ENCODE assay signal across 8 cellular contexts in the genomic region with DNA sequence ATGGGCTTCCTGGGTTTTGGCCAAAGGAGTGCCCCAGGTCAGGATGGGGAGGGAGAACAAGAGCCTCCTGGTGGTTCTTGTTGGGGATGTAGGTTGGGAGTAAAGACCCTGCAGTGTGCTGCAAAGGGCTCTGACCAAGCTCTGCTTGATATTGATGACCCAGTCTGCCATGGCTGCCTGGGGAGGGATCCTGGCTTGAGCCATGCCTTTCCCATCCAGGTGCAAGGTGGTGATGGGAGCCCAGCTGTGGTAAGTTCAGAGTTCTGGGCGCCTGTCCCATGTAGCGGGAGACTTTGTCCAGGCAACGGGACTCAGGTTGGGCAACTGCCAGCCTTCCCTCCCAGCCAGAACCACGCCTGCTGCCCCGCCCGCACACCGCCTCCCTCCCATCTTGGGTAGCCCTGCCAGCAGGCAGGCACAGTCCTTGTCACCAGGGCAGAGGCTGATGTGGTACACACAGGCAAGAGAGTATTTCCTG. TPM values are rescaled to one million over a fixed set of nuclear protein-coding genes. Genes with fewer than 3 reads are reported as not detected.
DNase-seq lines count a peak whose midpoint lies in the region; ATAC-seq and TF ChIP-seq lines count a peak whose summit lies in the region.

No MANE protein-coding gene starts in this region.

- no peak overlapping the region for H2BK15ac ChIP-seq in neuronal stem cell (ENCODE audit: low read length)

- H2BK120ac ChIP-seq in neuronal stem cell (ENCODE audit: low read depth, low read length), result no peak overlapping the region

- no peaks in the 10 kb centered on the region for H3K9me3 ChIP-seq in SK-N-SH
- H3K9me3 ChIP-seq in neuronal stem cell (replicated peaks in 1 of 2; ENCODE audit: control insufficient read depth in 2 of 2, insufficient read depth in 1 of 2, low read depth in 1 of 2, low read length in 2 of 2), result no peaks in the 10 kb centered on the region

- H3K23ac ChIP-seq in neuronal stem cell (ENCODE audit: low read depth, low read length, poor library complexity), result no peak overlapping the region

- H3K4me3 Mint-ChIP-seq in activated B cell treated with CpG ODN at 0.5 μM for 24 hours, result peak overlapping the region; percentile 95

- H3K27ac ChIP-seq in SK-N-SH (ENCODE audit: low read depth in 2 of 2, low read length in 1 of 2), result peak overlapping the region; percentile 60 to 90
- peak overlapping the region; percentile 75 for H3K27ac ChIP-seq in neuronal stem cell (replicated peaks; ENCODE audit: low read length)

- no peaks in the 10 kb centered on the region for H3K9me3 Mint-ChIP-seq in activated B cell treated with CpG ODN at 0.5 μM for 24 hours

- no peak overlapping the region for H4K8ac ChIP-seq in neuronal stem cell (ENCODE audit: low read depth, low read length)

- DNase-seq in SK-N-SH (no peak), activated B cell treated with CpG ODN at 0.5 μM for 24 hours (no peak), fibroblast of the aortic adventitia (ENCODE audit: low read depth) (peak; percentile 44), neuronal stem cell (ENCODE audit: low spot score) (no peak), NCI-H128 (lab: John Stamatoyannopoulos, UW; ENCODE audit: unreplicated experiment) (no peak)

- no peak for TF ChIP-seq RAD21 in SK-N-SH (IDR thresholded peaks at IDR 0.05; ENCODE audit: low read length)

- CTCF ChIA-PET in SK-N-SH (lab: Yijun Ruan, JAX), result interaction anchor here (0.6 to 61.6 kb wide), 6 partner anchors 6 to 200 kb away, joined by 3 to 1375 read pairs (median 218); a partner anchor contains a TSS
- CTCF ChIA-PET in activated B cell treated with CpG ODN at 0.5 μM for 24 hours (lab: Charles Lee), result interaction anchor here (10.5 kb wide), 1 partner anchor 11 kb away, joined by 76 read pairs; no protein-coding TSS in a partner anchor

- WGBS in SK-N-SH (ENCODE audit: low lambda C conversion rate), result 76% methylated on average over 6 of the region's 7 CpGs
- WGBS in neuronal stem cell (ENCODE audit: extremely low coverage in 2 of 2, insufficient read length in 2 of 2, insufficient replicate concordance in 1 of 2), 2 donors, result no CpG with 5 or more reads among the region's 7 CpGs

- peak overlapping the region; percentile 82 to 98 for H3K4me3 ChIP-seq in SK-N-SH (ENCODE audit: low read depth in 2 of 2, low read length in 1 of 2)
- H3K4me3 ChIP-seq in fibroblast of the aortic adventitia (ENCODE audit: low read depth, low read length), result peak overlapping the region; percentile 93
- peak overlapping the region; percentile 90 to 94 for H3K4me3 ChIP-seq in neuronal stem cell (ENCODE audit: low read length in 2 of 2)

- no peaks in the 10 kb centered on the region for H3K9me2 ChIP-seq in SK-N-SH

- peak overlapping the region; percentile 95 for H3K9ac ChIP-seq in SK-N-SH
- peak overlapping the region; percentile 88 for H3K9ac ChIP-seq in neuronal stem cell (ENCODE audit: low read depth, low read length, poor library complexity)

- H2BK5ac ChIP-seq in neuronal stem cell (ENCODE audit: low read length), result no peak overlapping the region

- H3K79me1 ChIP-seq in neuronal stem cell (ENCODE audit: low read depth, low read length), result peaks cover 11% of the 10 kb centered on the region

- no peaks in the 10 kb centered on the region for H3K27me3 Mint-ChIP-seq in activated B cell treated with CpG ODN at 0.5 μM for 24 hours

- H3K79me2 ChIP-seq in SK-N-SH (ENCODE audit: insufficient read depth), result peaks cover 76% of the 10 kb centered on the region

- H3F3A ChIP-seq in SK-N-SH (replicated peaks; ENCODE audit: insufficient read depth), result peaks cover 13% of the 10 kb centered on the region

- intact Hi-C loops in activated B cell treated with CpG ODN at 0.5 μM for 24 hours (cut with micrococcal nuclease), result loop anchor here (1.0 to 10.0 kb wide), 3 partner anchors 8 to 434 kb away; a partner anchor contains a TSS

- peak overlapping the region; percentile 14 for H2BK12ac ChIP-seq in neuronal stem cell (ENCODE audit: low read length)

- no peak overlapping the region for H3K4ac ChIP-seq in neuronal stem cell (ENCODE audit: low read length)

- H3K4me1 Mint-ChIP-seq in activated B cell treated with CpG ODN at 0.5 μM for 24 hours, result peaks cover 72% of the 10 kb centered on the region

- peaks cover 0 to 11% of the 10 kb centered on the region in 2 experiments for H3K36me3 ChIP-seq in SK-N-SH (replicated peaks in 1 of 2; ENCODE audit: control insufficient read depth in 1 of 2, insufficient read depth in 2 of 2, low read length in 1 of 2)
- H3K36me3 ChIP-seq in neuronal stem cell (replicated peaks in 1 of 2; ENCODE audit: control insufficient read depth in 2 of 2, insufficient read depth in 2 of 2, low read length in 2 of 2), result peaks cover 4 to 39% of the 10 kb centered on the region in 2 donors

- peaks cover 41% of the 10 kb centered on the region for H3K36me3 Mint-ChIP-seq in activated B cell treated with CpG ODN at 0.5 μM for 24 hours (ENCODE audit: low read depth)

- TF ChIP-seq CTCF in SK-N-SH (IDR thresholded peaks at IDR 0.05) (no peak), activated B cell treated with CpG ODN at 0.5 μM for 24 hours (IDR thresholded peaks at IDR 0.05) (no peak), fibroblast of the aortic adventitia (IDR thresholded peaks at IDR 0.05; ENCODE audit: insufficient read depth, low read length) (peak; percentile 16)

- H2AK5ac ChIP-seq in neuronal stem cell (ENCODE audit: low read depth, low read length), result peak overlapping the region; percentile 59

- POLR2A ChIA-PET in SK-N-SH (lab: Yijun Ruan, JAX) (interaction anchor here (0.6 to 1.0 kb wide), 3 partner anchors 21 to 42 kb away, joined by 3 read pairs; no protein-coding TSS in a partner anchor), activated B cell treated with CpG ODN at 0.5 μM for 24 hours (lab: Charles Lee) (interaction anchor here (1.0 to 5.6 kb wide), 4 partner anchors 9 to 99 kb away, joined by 4 to 47 read pairs (median 23); a partner anchor contains a TSS)

- H3K4me1 ChIP-seq in SK-N-SH (ENCODE audit: control insufficient read depth in 1 of 2, insufficient read depth in 2 of 2, low read depth in 1 of 2, low read length in 1 of 2) (peaks cover 8 to 26% of the 10 kb centered on the region in 2 experiments; a peak in 2 of 4 replicates), neuronal stem cell (ENCODE audit: control insufficient read depth in 2 of 2, insufficient read depth in 1 of 2, low read depth in 1 of 2, low read length in 2 of 2) (peaks cover 48 to 56% of the 10 kb centered on the region in 2 donors)

- peak overlapping the region; percentile 74 for H4K91ac ChIP-seq in neuronal stem cell (ENCODE audit: low read depth, low read length, poor library complexity)

- peak overlapping the region; percentile 5 for H3K18ac ChIP-seq in neuronal stem cell (ENCODE audit: low read length)

- peaks cover 58% of the 10 kb centered on the region for H4K20me1 ChIP-seq in SK-N-SH (ENCODE audit: insufficient read depth)

- H2AFZ ChIP-seq in SK-N-SH (ENCODE audit: low read depth) (no peak overlapping the region), neuronal stem cell (ENCODE audit: low read length) (no peak overlapping the region)

- H3K27ac Mint-ChIP-seq in activated B cell treated with CpG ODN at 0.5 μM for 24 hours, result peak overlapping the region; percentile 91

- TF ChIP-seq EP300 in SK-N-SH (IDR thresholded peaks at IDR 0.05; ENCODE audit: borderline replicate concordance in 1 of 2, low read depth in 1 of 2, low read length in 1 of 2), result no peak

- H3K27me3 ChIP-seq in SK-N-SH (ENCODE audit: insufficient read depth), result no peaks in the 10 kb centered on the region
- H3K27me3 ChIP-seq in neuronal stem cell (ENCODE audit: control insufficient read depth in 3 of 3, insufficient read depth in 3 of 3, low read depth in 1 of 3, low read length in 3 of 3), result no peaks in the 10 kb centered on the region

- peak overlapping the region; percentile 96 for H3K4me2 ChIP-seq in SK-N-SH
- peak overlapping the region; percentile 89 for H3K4me2 ChIP-seq in neuronal stem cell (ENCODE audit: insufficient read depth, low read length, poor library complexity, severe bottlenecking)

- ATAC-seq in SK-N-SH treated with all-trans-retinoic acid at 6 μM for 48 hours (no peak), activated B cell treated with CpG ODN at 0.5 μM for 24 hours (ENCODE audit: low read depth) (no peak), HG03342 (IDR thresholded peaks at IDR 0.05; ENCODE audit: unreplicated experiment) (no peak), HG03460 (IDR thresholded peaks at IDR 0.05; ENCODE audit: unreplicated experiment) (no peak)

- H3K14ac ChIP-seq in neuronal stem cell (ENCODE audit: low read length), result peak overlapping the region; percentile 10

RNA-seq across cellular contexts. Expression of a gene that starts 2.6 kb away (rescaled TPM):
- polyA plus RNA-seq in SK-N-SH (2012; rRNA removed), result 641 and 649 TPM in 2 replicates
- 388 and 495 TPM in 2 replicates for polyA plus RNA-seq in SK-N-SH (2012; cell fraction: cytosol; rRNA removed)
- 361 and 439 TPM in 2 replicates for polyA plus RNA-seq in SK-N-SH (2012; cell fraction: nucleus; rRNA removed)
- total RNA-seq in activated B cell treated with CpG ODN at 0.5 μM for 24 hours, result 281 and 295 TPM in 2 replicates
- 195 and 203 TPM in 2 replicates for total RNA-seq in fibroblast of the aortic adventitia (ENCODE audit: low replicate concordance)
- 457 TPM for polyA plus RNA-seq in neuronal stem cell (2013, experiment 1 of 2)
- polyA plus RNA-seq in neuronal stem cell (2013, experiment 2 of 2), result 458 TPM

RNA-seq across cellular contexts. Expression of a gene that starts 30.4 kb away (rescaled TPM):
- 12.4 and 14.9 TPM in 2 replicates for polyA plus RNA-seq in SK-N-SH (2012; rRNA removed)
- 3.4 and 5.3 TPM in 2 replicates for polyA plus RNA-seq in SK-N-SH (2012; cell fraction: cytosol; rRNA removed)
- 83.1 and 135 TPM in 2 replicates for polyA plus RNA-seq in SK-N-SH (2012; cell fraction: nucleus; rRNA removed)
- total RNA-seq in activated B cell treated with CpG ODN at 0.5 μM for 24 hours, result 0.15 TPM in 1 of 2 replicates, not detected in the other
- total RNA-seq in fibroblast of the aortic adventitia (ENCODE audit: low replicate concordance), result 9.7 and 110 TPM in 2 replicates
- 5.0 TPM for polyA plus RNA-seq in neuronal stem cell (2013, experiment 1 of 2)
- 5.2 TPM for polyA plus RNA-seq in neuronal stem cell (2013, experiment 2 of 2)

RNA-seq across cellular contexts. Expression of a gene that starts 33.5 kb away (rescaled TPM):
- 0.84 and 0.89 TPM in 2 replicates for polyA plus RNA-seq in SK-N-SH (2012; rRNA removed)
- polyA plus RNA-seq in SK-N-SH (2012; cell fraction: cytosol; rRNA removed), result 0.15 and 0.29 TPM in 2 replicates
- 1.6 and 2.0 TPM in 2 replicates for polyA plus RNA-seq in SK-N-SH (2012; cell fraction: nucleus; rRNA removed)
- total RNA-seq in activated B cell treated with CpG ODN at 0.5 μM for 24 hours (not detected in 2 replicates), fibroblast of the aortic adventitia (ENCODE audit: low replicate concordance) (0.27 TPM in 1 of 2 replicates, not detected in the other)
- 3.5 TPM for polyA plus RNA-seq in neuronal stem cell (2013, experiment 1 of 2)
- polyA plus RNA-seq in neuronal stem cell (2013, experiment 2 of 2), result 3.2 TPM

RNA-seq across cellular contexts. Expression of a gene that starts 40.3 kb away (rescaled TPM):
- 0.03 TPM in 1 of 2 replicates, not detected in the other for polyA plus RNA-seq in SK-N-SH (2012; rRNA removed)
- not detected in 2 replicates for polyA plus RNA-seq in SK-N-SH (2012; cell fraction: cytosol; rRNA removed)
- polyA plus RNA-seq in SK-N-SH (2012; cell fraction: nucleus; rRNA removed), result 0.13 and 0.21 TPM in 2 replicates
- total RNA-seq in activated B cell treated with CpG ODN at 0.5 μM for 24 hours, result not detected in 2 replicates
- total RNA-seq in fibroblast of the aortic adventitia (ENCODE audit: low replicate concordance), result not detected in 2 replicates
- polyA plus RNA-seq in neuronal stem cell (2013, experiment 1 of 2), result 0.28 TPM
- polyA plus RNA-seq in neuronal stem cell (2013, experiment 2 of 2), result 0.21 TPM

RNA-seq across cellular contexts. Expression of a gene that starts 47.2 kb away (rescaled TPM):
- polyA plus RNA-seq in SK-N-SH (2012; rRNA removed), result not detected in 2 replicates
- polyA plus RNA-seq in SK-N-SH (2012; cell fraction: cytosol; rRNA removed), result not detected in 2 replicates
- polyA plus RNA-seq in SK-N-SH (2012; cell fraction: nucleus; rRNA removed), result 0.12 TPM in 1 of 2 replicates, not detected in the other
- total RNA-seq in activated B cell treated with CpG ODN at 0.5 μM for 24 hours (not detected in 2 replicates), fibroblast of the aortic adventitia (ENCODE audit: low replicate concordance) (not detected in 2 replicates)
- 0.03 TPM for polyA plus RNA-seq in neuronal stem cell (2013, experiment 1 of 2)
- 0.04 TPM for polyA plus RNA-seq in neuronal stem cell (2013, experiment 2 of 2)
